16 cellular contexts compared by ENCODE assay signal in genomic region chr2:230405824-230406223, GRCh38. TPM values are rescaled to one million over a fixed set of nuclear protein-coding genes. Genes with fewer than 3 reads are reported as not detected.
A peak's percentile ranks its signal among the peaks of the same experiment; 100 is the strongest.
DNase-seq lines count a peak whose midpoint lies in the region; ATAC-seq and TF ChIP-seq lines count a peak whose summit lies in the region.
"Had no signal": no experiment of that assay in that cellular context is flagged by ENCODE, and none has a peak within 500 bp of the region (broad histone marks: within the 10 kb centered on the region; RNA-seq: fewer than 3 reads in every experiment).

No MANE protein-coding gene starts in this region.

- intact Hi-C loops in CD4-positive, alpha-beta T cell (cut with DNase I, micrococcal nuclease) = no loop called here

- POLR2A ChIA-PET in CD4-positive, alpha-beta T cell (lab: Charles Lee) = no interaction called here
- POLR2A ChIA-PET in RWPE1 (lab: Yijun Ruan, JAX; ENCODE audit: low non-redundant PET) = no interaction called here

- CTCF ChIA-PET in CD4-positive, alpha-beta T cell (lab: Charles Lee) = no interaction called here
- CTCF ChIA-PET in RWPE1 (lab: Yijun Ruan, JAX) = no interaction called here

- no peak for DNase-seq in CD4-positive, alpha-beta T cell
- DNase-seq in dermis blood vessel endothelial cell = peak; percentile 52
- DNase-seq in memory B cell (ENCODE audit: low spot score in 2 of 2) = no peak
- no peak for DNase-seq in pons (ENCODE audit: low spot score)
- no peak for DNase-seq in RWPE1 (ENCODE audit: low spot score)
- no peak for DNase-seq in activated gamma-delta T cell (lab: John Stamatoyannopoulos, UW)
- DNase-seq: C1 segment of cervical spinal cord; Caco-2; CD8-positive, alpha-beta T cell; DMS153; DND-41; GM23248; H7; HCEC 1CT had no signal

- H3K27me3 Mint-ChIP-seq in CD4-positive, alpha-beta T cell = no peaks in the 10 kb centered on the region
- H3K27me3 Mint-ChIP-seq in IgD-negative memory B cell (no peaks in the 10 kb centered on the region), memory B cell (no peaks in the 10 kb centered on the region)

- H3K9me3 ChIP-seq in CD4-positive, alpha-beta T cell (ENCODE audit: control insufficient read depth, low read length) = no peaks in the 10 kb centered on the region
- H3K9me3 ChIP-seq: Caco-2 had no signal

- peaks cover 43% of the 10 kb centered on the region for H3K4me1 Mint-ChIP-seq in CD4-positive, alpha-beta T cell (ENCODE audit: low read depth)
- H3K4me1 Mint-ChIP-seq in IgD-negative memory B cell (peaks cover 7 to 17% (median 14%) of the 10 kb centered on the region in 3 donors), memory B cell (peaks cover 11% of the 10 kb centered on the region)

- ATAC-seq in CD4-positive, alpha-beta T cell (ENCODE audit: poor library complexity) = no peak
- ATAC-seq in memory B cell (ENCODE audit: low read depth) = no peak
- ATAC-seq in GM19455 (IDR thresholded peaks at IDR 0.05; ENCODE audit: unreplicated experiment) = no peak
- ATAC-seq: CD8-positive, alpha-beta T cell had no signal

- H3K4me3 Mint-ChIP-seq in CD4-positive, alpha-beta T cell = no peak overlapping the region
- H3K4me3 Mint-ChIP-seq in IgD-negative memory B cell (no peak overlapping the region), memory B cell (no peak overlapping the region)
- H3K4me3 Mint-ChIP-seq: CD8-positive, alpha-beta T cell had no signal

- H3K27me3 ChIP-seq in CD4-positive, alpha-beta T cell (ENCODE audit: control insufficient read depth, insufficient read depth, low read length) = no peaks in the 10 kb centered on the region

- no peak overlapping the region for H3K27ac ChIP-seq in CD4-positive, alpha-beta T cell (ENCODE audit: low read depth, low read length)
- H3K27ac ChIP-seq in RWPE1 = no peak overlapping the region
- H3K27ac ChIP-seq: GM23248 had no signal

- no peaks in the 10 kb centered on the region for H3K9me3 Mint-ChIP-seq in CD4-positive, alpha-beta T cell
- H3K9me3 Mint-ChIP-seq in IgD-negative memory B cell (no peaks in the 10 kb centered on the region), memory B cell (no peaks in the 10 kb centered on the region)
- H3K9me3 Mint-ChIP-seq: CD8-positive, alpha-beta T cell had no signal

- H3K27ac Mint-ChIP-seq in CD4-positive, alpha-beta T cell = peak overlapping the region; percentile 14
- H3K27ac Mint-ChIP-seq in IgD-negative memory B cell = peak overlapping the region in 2 of 3 donors; percentile 16 to 46
- peak overlapping the region; percentile 11 for H3K27ac Mint-ChIP-seq in memory B cell

- TF ChIP-seq CTCF in CD4-positive, alpha-beta T cell (IDR thresholded peaks at IDR 0.05) = no peak
- no peak for TF ChIP-seq CTCF in RWPE1 (conservative IDR thresholded peaks at IDR 0.05; ENCODE audit: low read depth)

- H3K36me3 Mint-ChIP-seq in CD4-positive, alpha-beta T cell (ENCODE audit: low read depth) = peaks cover 59% of the 10 kb centered on the region
- H3K36me3 Mint-ChIP-seq in IgD-negative memory B cell (peaks cover 10% of the 10 kb centered on the region), memory B cell (peaks cover 40% of the 10 kb centered on the region)

RNA-seq across cellular contexts. Expression of gene SP100, which starts 10.2 kb away (rescaled TPM):
- total RNA-seq in CD4-positive, alpha-beta T cell = 100 to 1,000 TPM; 242 to 243 TPM
- 288 TPM for polyA plus RNA-seq in IgD-negative memory B cell
- total RNA-seq in dermis blood vessel endothelial cell = 96.0 and 96.4 TPM in 2 replicates
- total RNA-seq: H7 had no signal
